ENCODE assay signal across 27 cellular contexts in genomic region chr19:5519076-5519475, GRCh38. TPM values are rescaled to one million over a fixed set of nuclear protein-coding genes. Genes with fewer than 3 reads are reported as not detected.
"Had no signal": no experiment of that assay in that cellular context is flagged by ENCODE, and none has a peak within 500 bp of the region (broad histone marks: within the 10 kb centered on the region; RNA-seq: fewer than 3 reads in every experiment).

No MANE protein-coding gene starts in this region.

- H3K36me3 Mint-ChIP-seq: stimulated activated effector memory CD8-positive, alpha-beta T cell treated with anti-CD3 and anti-CD28 coated beads, Interleukin-12 subunit alpha, Interleukin-12 subunit beta, amount 100 ng/mL, for 72 hours; type B pancreatic cell had no signal

- H3K27me3 ChIP-seq: testis, thyroid gland, upper lobe of left lung, upper lobe of right lung, uterus, vagina had no signal

- DNase-seq: stimulated activated CD4-positive, alpha-beta T cell treated with anti-CD3 and anti-CD28 coated beads, Interleukin-2, amount 100 ng/mL, for 48 hours; stimulated activated CD4-positive, alpha-beta T cell treated with anti-CD3 and anti-CD28 coated beads, Interleukin-4, amount 100 ng/mL, for 1 hour; stimulated activated CD4-positive, alpha-beta T cell treated with anti-CD3 and anti-CD28 coated beads, Interleukin-4, amount 100 ng/mL, for 24 hours; stimulated activated CD4-positive, alpha-beta T cell treated with anti-CD3 and anti-CD28 coated beads, Interleukin-4, amount 100 ng/mL, for 4 hours; stimulated activated CD8-positive, alpha-beta memory T cell treated with anti-CD3 and anti-CD28 coated beads, Interleukin-4, amount 100 ng/mL, for 48 hours; stimulated activated naive B cell treated with anti-CD40 and anti-IgM and Interleukin-4, amounts not matched to agents 10 μg/mL and 1 μg/mL and 100 μg/mL, for 72 hours; stimulated activated naive CD4-positive, alpha-beta T cell; stimulated activated naive CD4-positive, alpha-beta T cell treated with Interleukin-2 at 50 U/mL for 16 hours; stimulated activated naive CD8-positive, alpha-beta T cell treated with anti-CD3 and anti-CD28 coated beads, Interleukin-15, amount 100 ng/mL, for 72 hours; stimulated activated naive CD8-positive, alpha-beta T cell treated with anti-CD3 and anti-CD28 coated beads, Interleukin-15, Interleukin-2, amounts not matched to agents 100 U/mL and 50 U/mL, for 24 hours; stomach; substantia nigra; testis; thyroid gland; tibial artery; transverse colon; upper lobe of left lung; upper lobe of right lung; uterus had no signal

- H3K27ac ChIP-seq: stomach, suprapubic skin, testis, thoracic aorta, thyroid gland, tibial artery, tibial nerve, transverse colon, upper lobe of left lung, upper lobe of right lung, uterus, vagina had no signal

- H3K27ac Mint-ChIP-seq: stimulated activated effector memory CD8-positive, alpha-beta T cell treated with anti-CD3 and anti-CD28 coated beads, Interleukin-12 subunit alpha, Interleukin-12 subunit beta, amount 100 ng/mL, for 72 hours; stimulated activated memory B cell treated with anti-CD40 and anti-IgM and Interleukin-4, amounts not matched to agents 10 μg/mL and 1 μg/mL and 100 μg/mL, for 72 hours; stimulated activated naive B cell treated with anti-CD40 and anti-IgM and Interleukin-4, amounts not matched to agents 10 μg/mL and 1 μg/mL and 100 μg/mL, for 72 hours; stimulated activated naive CD8-positive, alpha-beta T cell treated with anti-CD3 and anti-CD28 coated beads, Interleukin-15, amount 100 ng/mL, for 72 hours; stimulated activated naive CD8-positive, alpha-beta T cell treated with anti-CD3 and anti-CD28 coated beads, Interleukin-15, Interleukin-2, amounts not matched to agents 100 ng/mL and 50 ng/mL, for 24 hours; type B pancreatic cell had no signal

- H3K4me1 ChIP-seq: stomach, suprapubic skin, testis, thyroid gland, tibial artery, tibial nerve, transverse colon, upper lobe of left lung, upper lobe of right lung, uterus, vagina had no signal

- H3K4me1 Mint-ChIP-seq: stimulated activated effector memory CD8-positive, alpha-beta T cell treated with anti-CD3 and anti-CD28 coated beads, Interleukin-12 subunit alpha, Interleukin-12 subunit beta, amount 100 ng/mL, for 72 hours; stimulated activated memory B cell treated with anti-CD40 and anti-IgM and Interleukin-4, amounts not matched to agents 10 μg/mL and 1 μg/mL and 100 μg/mL, for 72 hours; stimulated activated naive B cell treated with anti-CD40 and anti-IgM and Interleukin-4, amounts not matched to agents 10 μg/mL and 1 μg/mL and 100 μg/mL, for 72 hours; stimulated activated naive CD8-positive, alpha-beta T cell treated with anti-CD3 and anti-CD28 coated beads, Interleukin-15, amount 100 ng/mL, for 72 hours had no signal

- ATAC-seq: stimulated activated effector memory CD8-positive, alpha-beta T cell treated with anti-CD3 and anti-CD28 coated beads, Interleukin-12 subunit alpha, Interleukin-12 subunit beta, amount 100 ng/mL, for 72 hours; stimulated activated memory B cell treated with anti-CD40 and anti-IgM and Interleukin-4, amounts not matched to agents 10 μg/mL and 1 μg/mL and 100 μg/mL, for 72 hours; stimulated activated naive B cell treated with anti-CD40 and anti-IgM and Interleukin-4, amounts not matched to agents 10 μg/mL and 1 μg/mL and 100 μg/mL, for 72 hours; stimulated activated naive CD8-positive, alpha-beta T cell treated with anti-CD3 and anti-CD28 coated beads, Interleukin-15, amount 100 ng/mL, for 72 hours; stimulated activated naive CD8-positive, alpha-beta T cell treated with anti-CD3 and anti-CD28 coated beads, Interleukin-15, Interleukin-2, amounts not matched to agents 100 U/mL and 50 U/mL, for 24 hours; upper lobe of right lung had no signal

- H3K36me3 ChIP-seq: stomach, suprapubic skin, thoracic aorta, thyroid gland, tibial artery, tibial nerve, transverse colon, upper lobe of left lung, upper lobe of right lung, uterus, vagina had no signal

- H3K4me3 Mint-ChIP-seq: stimulated activated effector memory CD8-positive, alpha-beta T cell treated with anti-CD3 and anti-CD28 coated beads, Interleukin-12 subunit alpha, Interleukin-12 subunit beta, amount 100 ng/mL, for 72 hours; stimulated activated memory B cell treated with anti-CD40 and anti-IgM and Interleukin-4, amounts not matched to agents 10 μg/mL and 1 μg/mL and 100 μg/mL, for 72 hours; stimulated activated naive B cell treated with anti-CD40 and anti-IgM and Interleukin-4, amounts not matched to agents 10 μg/mL and 1 μg/mL and 100 μg/mL, for 72 hours; stimulated activated naive CD8-positive, alpha-beta T cell treated with anti-CD3 and anti-CD28 coated beads, Interleukin-15, amount 100 ng/mL, for 72 hours; stimulated activated naive CD8-positive, alpha-beta T cell treated with anti-CD3 and anti-CD28 coated beads, Interleukin-15, Interleukin-2, amounts not matched to agents 100 ng/mL and 50 ng/mL, for 24 hours; type B pancreatic cell had no signal

- H3K4me3 ChIP-seq: stomach, suprapubic skin, testis, thoracic aorta, thyroid gland, tibial artery, tibial nerve, transverse colon, upper lobe of left lung, upper lobe of right lung, uterus, vagina had no signal

- H3K9me3 ChIP-seq: testis, thyroid gland, upper lobe of right lung, uterus, vagina had no signal

RNA-seq across cellular contexts. Expression of gene TINCR, which starts 48.7 kb away (rescaled TPM):
- total RNA-seq: thyroid gland had no signal
